22 cellular contexts compared by ENCODE assay signal in the genomic region with DNA sequence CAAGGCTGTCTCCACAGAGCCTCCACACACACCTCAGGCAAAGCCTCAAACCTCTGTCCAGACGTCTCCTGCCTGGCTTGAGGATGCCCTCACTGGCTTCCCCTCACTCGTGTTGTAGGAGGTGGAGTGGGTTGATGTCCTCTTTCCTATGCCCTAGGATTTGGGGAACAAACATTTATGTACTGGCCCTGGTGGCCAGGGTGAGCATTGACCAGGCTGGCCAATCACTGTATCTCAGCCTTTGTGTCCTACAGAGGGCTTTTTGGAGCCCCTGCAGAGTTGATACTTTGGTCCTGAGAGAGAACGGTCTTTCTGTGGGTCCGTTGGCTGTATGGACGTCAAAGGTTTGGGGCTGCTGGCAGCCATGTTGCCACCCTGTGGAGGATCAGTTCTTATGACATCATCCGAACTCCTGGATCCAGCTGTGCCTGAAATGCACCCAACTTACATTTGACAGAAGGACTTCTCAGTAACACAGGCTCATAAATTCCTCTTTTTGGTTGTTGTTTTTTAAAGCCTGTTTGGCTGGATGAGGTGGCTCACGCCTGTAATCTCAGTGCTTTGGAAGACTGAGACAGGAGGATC. TPM values are rescaled to one million over a fixed set of nuclear protein-coding genes. Genes with fewer than 3 reads are reported as not detected.
DNase-seq lines count a peak whose midpoint lies in the region; ATAC-seq and TF ChIP-seq lines count a peak whose summit lies in the region.
"Had no signal": no experiment of that assay in that cellular context is flagged by ENCODE, and none has a peak within 500 bp of the region (broad histone marks: within the 10 kb centered on the region; RNA-seq: fewer than 3 reads in every experiment).

No MANE protein-coding gene starts in this region.

- no TSS peak for BruUV-seq in Calu3 (replicated peaks; lab: Mats Ljungman, UMichigan)

- POLR2A ChIA-PET in HEK293 (lab: Yijun Ruan, JAX) = no interaction called here

- TF ChIP-seq CTCF in Calu3 (IDR thresholded peaks at IDR 0.05; ENCODE audit: unreplicated experiment) (peak; percentile 37), HEK293 (tag by site-specific recombination; IDR thresholded peaks at IDR 0.05) (no peak), chondrocyte (IDR thresholded peaks at IDR 0.05) (peak; percentile 34)

- H3K27ac ChIP-seq in HEK293 (ENCODE audit: extremely low read depth, low read depth, low read length) = no peak overlapping the region
- H3K27ac ChIP-seq: breast epithelium, sigmoid colon, uterus had no signal

- H3K4me3 ChIP-seq in HEK293 (ENCODE audit: low read depth, low read length) = no peak overlapping the region
- H3K4me3 ChIP-seq: breast epithelium, MG63, sigmoid colon, uterus had no signal

- DNase-seq in Calu3 = no peak
- DNase-seq in chondrocyte (ENCODE audit: low spot score) = no peak
- no peak for DNase-seq in stimulated activated naive B cell treated with anti-CD40 and anti-IgM and Interleukin-4, amounts not matched to agents 10 μg/mL and 1 μg/mL and 100 μg/mL, for 72 hours
- no peak for DNase-seq in NCI-H146 treated with DMSO at 0.1 percent for 48 hours (lab: John Stamatoyannopoulos, UW; ENCODE audit: unreplicated experiment)
- DNase-seq in NCI-H2227 (lab: John Stamatoyannopoulos, UW; ENCODE audit: unreplicated experiment) = no peak
- DNase-seq: activated CD4-positive, alpha-beta memory T cell treated with anti-CD3 and anti-CD28 coated beads for 36 hours; activated naive CD8-positive, alpha-beta T cell treated with anti-CD3 and anti-CD28 coated beads for 36 hours; activated T-cell treated with anti-CD3 and anti-CD28 coated beads, Interleukin-2, amount 50 U/mL, for 48 hours; glutamatergic neuron; immature natural killer cell; MG63; NCI-H187; NCI-H345; sigmoid colon; stimulated activated naive CD8-positive, alpha-beta T cell treated with anti-CD3 and anti-CD28 coated beads, Interleukin-15, amount 100 ng/mL, for 72 hours; SW 1271; uterus had no signal

- no peaks in the 10 kb centered on the region for H3K36me3 ChIP-seq in HEK293 (ENCODE audit: control insufficient read depth in 2 of 2, insufficient read depth in 1 of 2, low read length in 2 of 2)
- H3K36me3 ChIP-seq: breast epithelium, MG63, sigmoid colon, uterus had no signal

- CTCF ChIA-PET in Calu3 (lab: Charles Lee) (interaction anchor here (0.5 to 0.7 kb wide), 2 partner anchors 13 to 38 kb away, joined by 4 to 6 read pairs; no protein-coding TSS in a partner anchor), HEK293 (lab: Yijun Ruan, JAX) (interaction anchor here (0.6 kb wide), 2 partner anchors 47 to 1638 kb away, joined by 3 to 4 read pairs; no protein-coding TSS in a partner anchor)

- H3K27ac Mint-ChIP-seq in Calu3 (ENCODE audit: unreplicated experiment) = no peak overlapping the region
- H3K27ac Mint-ChIP-seq in chondrocyte (ENCODE audit: unreplicated experiment) = no peak overlapping the region
- H3K27ac Mint-ChIP-seq in stimulated activated naive B cell treated with anti-CD40 and anti-IgM and Interleukin-4, amounts not matched to agents 10 μg/mL and 1 μg/mL and 100 μg/mL, for 72 hours = peak overlapping the region; percentile 14
- H3K27ac Mint-ChIP-seq: activated CD4-positive, alpha-beta memory T cell treated with anti-CD3 and anti-CD28 coated beads for 36 hours; activated naive CD8-positive, alpha-beta T cell treated with anti-CD3 and anti-CD28 coated beads for 36 hours; immature natural killer cell had no signal

- no peaks in the 10 kb centered on the region for H3K4me1 ChIP-seq in HEK293 (ENCODE audit: control insufficient read depth, insufficient read depth, low read length)
- H3K4me1 ChIP-seq: breast epithelium, sigmoid colon, uterus had no signal

- H3K4me1 Mint-ChIP-seq in Calu3 (ENCODE audit: low read depth, unreplicated experiment) (no peaks in the 10 kb centered on the region), chondrocyte (ENCODE audit: low read depth) (no peaks in the 10 kb centered on the region)
- peaks cover 4 to 9% of the 10 kb centered on the region in 2 donors for H3K4me1 Mint-ChIP-seq in stimulated activated naive B cell treated with anti-CD40 and anti-IgM and Interleukin-4, amounts not matched to agents 10 μg/mL and 1 μg/mL and 100 μg/mL, for 72 hours
- H3K4me1 Mint-ChIP-seq: immature natural killer cell had no signal

- H3K9me3 ChIP-seq in HEK293 (ENCODE audit: control insufficient read depth, insufficient read depth, low read depth, low read length) = no peaks in the 10 kb centered on the region
- H3K9me3 ChIP-seq: breast epithelium, MG63, sigmoid colon, uterus had no signal

- intact Hi-C loops in Calu3 (cut with micrococcal nuclease; ENCODE audit: unreplicated experiment) = no loop called here

- H3K36me3 Mint-ChIP-seq in Calu3 (ENCODE audit: insufficient read depth, unreplicated experiment) (no peaks in the 10 kb centered on the region), chondrocyte (ENCODE audit: low read depth) (no peaks in the 10 kb centered on the region)
- no peaks in the 10 kb centered on the region for H3K36me3 Mint-ChIP-seq in stimulated activated naive B cell treated with anti-CD40 and anti-IgM and Interleukin-4, amounts not matched to agents 10 μg/mL and 1 μg/mL and 100 μg/mL, for 72 hours
- H3K36me3 Mint-ChIP-seq: activated CD4-positive, alpha-beta memory T cell treated with anti-CD3 and anti-CD28 coated beads for 36 hours; activated naive CD8-positive, alpha-beta T cell treated with anti-CD3 and anti-CD28 coated beads for 36 hours; immature natural killer cell had no signal

- ATAC-seq in stimulated activated naive B cell treated with anti-CD40 and anti-IgM and Interleukin-4, amounts not matched to agents 10 μg/mL and 1 μg/mL and 100 μg/mL, for 72 hours (replicated peaks) = no peak
- no peak for ATAC-seq in HG03378 (IDR thresholded peaks at IDR 0.05; ENCODE audit: unreplicated experiment)
- ATAC-seq: stimulated activated naive CD8-positive, alpha-beta T cell treated with anti-CD3 and anti-CD28 coated beads, Interleukin-15, amount 100 ng/mL, for 72 hours had no signal

- H3K9me3 Mint-ChIP-seq in Calu3 (ENCODE audit: low read depth, unreplicated experiment) (no peaks in the 10 kb centered on the region), chondrocyte (ENCODE audit: low read depth) (no peaks in the 10 kb centered on the region)
- no peaks in the 10 kb centered on the region for H3K9me3 Mint-ChIP-seq in stimulated activated naive B cell treated with anti-CD40 and anti-IgM and Interleukin-4, amounts not matched to agents 10 μg/mL and 1 μg/mL and 100 μg/mL, for 72 hours
- H3K9me3 Mint-ChIP-seq: activated CD4-positive, alpha-beta memory T cell treated with anti-CD3 and anti-CD28 coated beads for 36 hours; immature natural killer cell; stimulated activated naive CD8-positive, alpha-beta T cell treated with anti-CD3 and anti-CD28 coated beads, Interleukin-15, amount 100 ng/mL, for 72 hours had no signal

- no peak overlapping the region for H3K4me3 Mint-ChIP-seq in Calu3 (ENCODE audit: low read depth, unreplicated experiment)
- no peak overlapping the region for H3K4me3 Mint-ChIP-seq in chondrocyte (ENCODE audit: unreplicated experiment)
- H3K4me3 Mint-ChIP-seq in stimulated activated naive B cell treated with anti-CD40 and anti-IgM and Interleukin-4, amounts not matched to agents 10 μg/mL and 1 μg/mL and 100 μg/mL, for 72 hours = no peak overlapping the region
- H3K4me3 Mint-ChIP-seq: activated CD4-positive, alpha-beta memory T cell treated with anti-CD3 and anti-CD28 coated beads for 36 hours; activated naive CD8-positive, alpha-beta T cell treated with anti-CD3 and anti-CD28 coated beads for 36 hours; immature natural killer cell had no signal

- peaks cover 12% of the 10 kb centered on the region for H3K27me3 Mint-ChIP-seq in Calu3 (ENCODE audit: unreplicated experiment)
- H3K27me3 Mint-ChIP-seq in chondrocyte (ENCODE audit: low read depth) = no peaks in the 10 kb centered on the region
- no peaks in the 10 kb centered on the region for H3K27me3 Mint-ChIP-seq in stimulated activated naive B cell treated with anti-CD40 and anti-IgM and Interleukin-4, amounts not matched to agents 10 μg/mL and 1 μg/mL and 100 μg/mL, for 72 hours
- H3K27me3 Mint-ChIP-seq: activated CD4-positive, alpha-beta memory T cell treated with anti-CD3 and anti-CD28 coated beads for 36 hours; activated naive CD8-positive, alpha-beta T cell treated with anti-CD3 and anti-CD28 coated beads for 36 hours; stimulated activated naive CD8-positive, alpha-beta T cell treated with anti-CD3 and anti-CD28 coated beads, Interleukin-15, amount 100 ng/mL, for 72 hours had no signal

TF ChIP-seq in HEK293, 187 proteins besides CTCF, POLR2A, EP300 and RAD21:
- no peak for TF ChIP-seq ZNF571 (tag by site-specific recombination; IDR thresholded peaks at IDR 0.05)
- TF ChIP-seq ZNF335 (tag by site-specific recombination; conservative IDR thresholded peaks at IDR 0.05) = 0 out of 2 replicates have a peak, but pooled peaks have one; percentile 23
- TF ChIP-seq, protein P1, sequence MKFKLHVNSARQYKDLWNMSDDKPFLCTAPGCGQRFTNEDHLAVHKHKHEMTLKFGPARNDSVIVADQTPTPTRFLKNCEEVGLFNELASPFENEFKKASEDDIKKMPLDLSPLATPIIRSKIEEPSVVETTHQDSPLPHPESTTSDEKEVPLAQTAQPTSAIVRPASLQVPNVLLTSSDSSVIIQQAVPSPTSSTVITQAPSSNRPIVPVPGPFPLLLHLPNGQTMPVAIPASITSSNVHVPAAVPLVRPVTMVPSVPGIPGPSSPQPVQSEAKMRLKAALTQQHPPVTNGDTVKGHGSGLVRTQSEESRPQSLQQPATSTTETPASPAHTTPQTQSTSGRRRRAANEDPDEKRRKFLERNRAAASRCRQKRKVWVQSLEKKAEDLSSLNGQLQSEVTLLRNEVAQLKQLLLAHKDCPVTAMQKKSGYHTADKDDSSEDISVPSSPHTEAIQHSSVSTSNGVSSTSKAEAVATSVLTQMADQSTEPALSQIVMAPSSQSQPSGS (tag by site-specific recombination; IDR thresholded peaks at IDR 0.05; ENCODE audit: low read depth) = peak; percentile 38; the same call in 1 of the 2 replicates
TF ChIP-seq in HEK293: peak in this region for 2.

RNA-seq across cellular contexts. Expression of gene GRID2IP, which starts 2.3 kb away (rescaled TPM):
- total RNA-seq in Calu3 (2022) = 1.2 and 1.4 TPM in 2 replicates
- total RNA-seq in chondrocyte = 0.15 to 0.20 TPM in 2 of 3 replicates, not detected in the other
- total RNA-seq: dermis microvascular lymphatic vessel endothelial cell, omental fat pad, sigmoid colon had no signal

RNA-seq across cellular contexts. Expression of gene ZDHHC4, which starts 23.7 kb away (rescaled TPM):
- total RNA-seq in Calu3 (2022) (80.7 and 83.9 TPM in 2 replicates), chondrocyte (44.0 to 60.5 TPM (median 50.6 TPM) in 3 replicates)

RNA-seq across cellular contexts. Expression of gene INTS15, which starts 36.3 kb away (rescaled TPM):
- total RNA-seq in Calu3 (2022) (34.1 and 35.0 TPM in 2 replicates), chondrocyte (30.0 to 32.5 TPM (median 31.3 TPM) in 3 replicates)
